1 cellular context compared by ENCODE assay signal in genomic region chr10:132248455-132249231, GRCh38.
TF ChIP-seq lines count a peak whose summit lies in the region.

No MANE protein-coding gene starts in this region.

TF ChIP-seq in SK-N-SH treated with all-trans-retinoic acid at 6 μM for 48 hours, 23 proteins besides CTCF, POLR2A, EP300 and RAD21 (continued from another document):
- no peak for TF ChIP-seq BACH2 (CRISPR knock-in tag; IDR thresholded peaks at IDR 0.05; ENCODE audit: borderline replicate concordance)
